8 cellular contexts compared by ENCODE assay signal in genomic region chr22:26330971-26331625, GRCh38.
DNase-seq lines count a peak whose midpoint lies in the region; ATAC-seq and TF ChIP-seq lines count a peak whose summit lies in the region.

No MANE protein-coding gene starts in this region.

- no peak for DNase-seq in GM06990 (ENCODE audit: extremely low read depth, insufficient read length)
- peak; percentile 76 for DNase-seq in NAMALWA (ENCODE audit: low spot score)
- DNase-seq in SKM-1 treated with dmso at 0.1 percent for 144 hours (lab: John Stamatoyannopoulos, UW; ENCODE audit: unreplicated experiment), result peak; percentile 31
- DNase-seq in adipocyte (ENCODE audit: low read depth), result peak; percentile 62
- DNase-seq in left ventricle myocardium inferior, result no peak
- peak in 1 of 2 donors; percentile 46 for DNase-seq in gastrocnemius medialis

- H3K27ac ChIP-seq in left ventricle myocardium inferior (replicated peaks), result no peak overlapping the region
- H3K27ac ChIP-seq in gastrocnemius medialis, result no peak overlapping the region

- no peak overlapping the region for H3K9ac ChIP-seq in adipocyte (ENCODE audit: low read length)

- H3K27me3 ChIP-seq in GM06990 (replicated peaks; ENCODE audit: control insufficient read depth, insufficient read depth, low read length) (no peaks in the 10 kb centered on the region; the same call in 1 of the 2 replicates), adipocyte (replicated peaks; ENCODE audit: control insufficient read depth, insufficient read depth, low read length) (peaks cover 44% of the 10 kb centered on the region), left ventricle myocardium inferior (ENCODE audit: low read depth) (peaks cover 48% of the 10 kb centered on the region), gastrocnemius medialis (no peaks in the 10 kb centered on the region)

- TF ChIP-seq CTCF in GM06990 (IDR thresholded peaks at IDR 0.05; ENCODE audit: insufficient read depth, low read length, poor library complexity, severe bottlenecking) (peak; percentile 90), left ventricle myocardium inferior (IDR thresholded peaks at IDR 0.05; ENCODE audit: borderline replicate concordance) (peak; percentile 82), gastrocnemius medialis (IDR thresholded peaks at IDR 0.05 in 4 of 5, conservative IDR thresholded peaks at IDR 0.05 in 1 of 5) (peak; percentile 74 to 88 (median 81))

- ATAC-seq in gastrocnemius medialis, result no peak
- ATAC-seq in HG03354 (IDR thresholded peaks at IDR 0.05; ENCODE audit: poor library complexity, severe bottlenecking, unreplicated experiment), result no peak
- ATAC-seq in HG03095 (IDR thresholded peaks at IDR 0.05; ENCODE audit: unreplicated experiment), result no peak

- TF ChIP-seq POLR2A in gastrocnemius medialis (IDR thresholded peaks at IDR 0.05), result no peak

- in situ Hi-C loops in gastrocnemius medialis (cut with MboI; ENCODE audit: low sequenced_read_pairs in 4 of 4), result loop anchor here in 1 of 4 donors (10.0 to 25.0 kb wide), 3 partner anchors 156 to 869 kb away; no protein-coding TSS in a partner anchor

- no peak overlapping the region for H3K4me3 ChIP-seq in GM06990 (replicated peaks; ENCODE audit: low read depth, low read length)
- H3K4me3 ChIP-seq in adipocyte (ENCODE audit: low read length), result no peak overlapping the region
- no peak overlapping the region for H3K4me3 ChIP-seq in left ventricle myocardium inferior
- H3K4me3 ChIP-seq in gastrocnemius medialis, result no peak overlapping the region

- H3K9me3 ChIP-seq in adipocyte (ENCODE audit: control insufficient read depth, low read length) (no peaks in the 10 kb centered on the region), left ventricle myocardium inferior (replicated peaks) (no peaks in the 10 kb centered on the region), gastrocnemius medialis (no peaks in the 10 kb centered on the region)

- H3K36me3 ChIP-seq in GM06990 (ENCODE audit: control insufficient read depth, insufficient read depth, low read length) (no peaks in the 10 kb centered on the region), adipocyte (ENCODE audit: control insufficient read depth, insufficient read depth, low read length, severe bottlenecking) (no peaks in the 10 kb centered on the region), left ventricle myocardium inferior (no peaks in the 10 kb centered on the region), gastrocnemius medialis (no peaks in the 10 kb centered on the region)

- intact Hi-C loops in left ventricle myocardium inferior (cut with micrococcal nuclease), result no loop called here
- intact Hi-C loops in gastrocnemius medialis (cut with DNase I; ENCODE audit: low total_unique reads), result loop anchor here (2.0 to 10.0 kb wide), 3 partner anchors 158 to 869 kb away; no protein-coding TSS in a partner anchor

- H3K4me1 ChIP-seq in adipocyte (ENCODE audit: control insufficient read depth, insufficient read depth, low read length), result no peaks in the 10 kb centered on the region
- no peaks in the 10 kb centered on the region for H3K4me1 ChIP-seq in left ventricle myocardium inferior
- peaks cover 11 to 12% of the 10 kb centered on the region in 2 donors for H3K4me1 ChIP-seq in gastrocnemius medialis

Comparison
In these comparisons a context has a peak if more than half of its experiments do, and no peak if none do; other contexts are left out.
1. DNase-seq: peak in NAMALWA (single experiment), SKM-1 treated with dmso at 0.1 percent for 144 hours (single experiment) and adipocyte (single experiment); none in GM06990 (single experiment) and left ventricle myocardium inferior (single experiment).
2. Peak in every context shown above with its lines, with median percentiles within 50 percentile points of each other: CTCF ChIP-seq.